ENCODE assay signal across 1 cellular context in the genomic region with DNA sequence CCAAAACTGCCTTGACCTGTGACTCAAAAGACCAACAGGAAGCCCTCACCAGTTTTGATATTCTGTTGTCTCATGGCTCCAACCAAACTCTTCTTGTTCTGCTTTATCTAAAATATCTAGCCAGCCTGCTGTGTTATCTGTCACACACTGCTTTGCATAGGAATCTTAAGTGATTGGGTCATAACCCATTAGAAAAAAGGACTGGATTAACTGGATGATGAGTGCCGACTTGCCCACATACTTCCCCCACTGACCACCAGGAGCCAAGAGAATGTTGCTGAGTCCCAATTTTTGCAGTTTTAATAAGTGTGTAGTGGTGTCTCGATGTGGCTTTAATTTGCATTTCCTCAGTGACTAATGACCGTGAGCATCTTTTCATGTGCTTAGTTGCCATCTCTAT.
TF ChIP-seq lines count a peak whose summit lies in the region.

No MANE protein-coding gene starts in this region.

TF ChIP-seq in K562, 482 proteins besides CTCF, POLR2A, EP300 and RAD21:
- TF ChIP-seq GATA2 (CRISPR knock-in tag; IDR thresholded peaks at IDR 0.05), result no peak
- no peak for TF ChIP-seq IFI16 (CRISPR knock-in tag; IDR thresholded peaks at IDR 0.05)
- TF ChIP-seq, protein P1, sequence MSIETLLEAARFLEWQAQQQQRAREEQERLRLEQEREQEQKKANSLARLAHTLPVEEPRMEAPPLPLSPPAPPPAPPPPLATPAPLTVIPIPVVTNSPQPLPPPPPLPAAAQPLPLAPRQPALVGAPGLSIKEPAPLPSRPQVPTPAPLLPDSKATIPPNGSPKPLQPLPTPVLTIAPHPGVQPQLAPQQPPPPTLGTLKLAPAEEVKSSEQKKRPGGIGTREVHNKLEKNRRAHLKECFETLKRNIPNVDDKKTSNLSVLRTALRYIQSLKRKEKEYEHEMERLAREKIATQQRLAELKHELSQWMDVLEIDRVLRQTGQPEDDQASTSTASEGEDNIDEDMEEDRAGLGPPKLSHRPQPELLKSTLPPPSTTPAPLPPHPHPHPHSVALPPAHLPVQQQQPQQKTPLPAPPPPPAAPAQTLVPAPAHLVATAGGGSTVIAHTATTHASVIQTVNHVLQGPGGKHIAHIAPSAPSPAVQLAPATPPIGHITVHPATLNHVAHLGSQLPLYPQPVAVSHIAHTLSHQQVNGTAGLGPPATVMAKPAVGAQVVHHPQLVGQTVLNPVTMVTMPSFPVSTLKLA (conservative IDR thresholded peaks at IDR 0.05), result no peak
- TF ChIP-seq CBFA2T3 (IDR thresholded peaks at IDR 0.05), result peak; percentile 47
- no peak for TF ChIP-seq POLR3G (IDR thresholded peaks at IDR 0.05; ENCODE audit: extremely low read depth, insufficient read length, insufficient replicate concordance)
- no peak for TF ChIP-seq VEZF1 (CRISPR knock-in tag; IDR thresholded peaks at IDR 0.05)
- TF ChIP-seq ATF7 (IDR thresholded peaks at IDR 0.05), result no peak
- peak; percentile 42; the same call in 1 of the 2 replicates for TF ChIP-seq TAL1 (IDR thresholded peaks at IDR 0.05)
- no peak for TF ChIP-seq HOXB6 (CRISPR knock-in tag; IDR thresholded peaks at IDR 0.05; ENCODE audit: borderline replicate concordance)
- peak; percentile 78 for TF ChIP-seq TEAD4 (IDR thresholded peaks at IDR 0.05; ENCODE audit: low read length)
- TF ChIP-seq TEAD4 (CRISPR knock-in tag; IDR thresholded peaks at IDR 0.05; ENCODE audit: borderline replicate concordance), result no peak
- TF ChIP-seq GTF2A2 (tag; IDR thresholded peaks at IDR 0.05), result no peak
- no peak for TF ChIP-seq GABPB2 (CRISPR knock-in tag; conservative IDR thresholded peaks at IDR 0.05)
- TF ChIP-seq ARID4B (CRISPR knock-in tag; IDR thresholded peaks at IDR 0.05), result no peak
- no peak for TF ChIP-seq HEY1 (CRISPR knock-in tag; IDR thresholded peaks at IDR 0.05; ENCODE audit: borderline replicate concordance)
- TF ChIP-seq, protein P2, sequence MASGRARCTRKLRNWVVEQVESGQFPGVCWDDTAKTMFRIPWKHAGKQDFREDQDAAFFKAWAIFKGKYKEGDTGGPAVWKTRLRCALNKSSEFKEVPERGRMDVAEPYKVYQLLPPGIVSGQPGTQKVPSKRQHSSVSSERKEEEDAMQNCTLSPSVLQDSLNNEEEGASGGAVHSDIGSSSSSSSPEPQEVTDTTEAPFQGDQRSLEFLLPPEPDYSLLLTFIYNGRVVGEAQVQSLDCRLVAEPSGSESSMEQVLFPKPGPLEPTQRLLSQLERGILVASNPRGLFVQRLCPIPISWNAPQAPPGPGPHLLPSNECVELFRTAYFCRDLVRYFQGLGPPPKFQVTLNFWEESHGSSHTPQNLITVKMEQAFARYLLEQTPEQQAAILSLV (tag; IDR thresholded peaks at IDR 0.05), result no peak
- peak; percentile 26; the same call in 1 of the 2 replicates for TF ChIP-seq C11orf30 (IDR thresholded peaks at IDR 0.05; ENCODE audit: low read depth)
- no peak for TF ChIP-seq ZNF143 (CRISPR knock-in tag; IDR thresholded peaks at IDR 0.05)
- 0 out of 4 replicates have a peak, but pooled peaks of 1 of the 2 experiments have one; percentile 22 for TF ChIP-seq TEAD1 (CRISPR knock-in tag; IDR thresholded peaks at IDR 0.05)
- TF ChIP-seq CUX1 (CRISPR knock-in tag; IDR thresholded peaks at IDR 0.05), result no peak
- no peak for TF ChIP-seq FOS (IDR thresholded peaks at IDR 0.05; ENCODE audit: extremely low read depth, insufficient read length)
- TF ChIP-seq ZFP36 (IDR thresholded peaks at IDR 0.05; ENCODE audit: low read depth, low read length, partially characterized antibody), result no peak
- TF ChIP-seq DPF2 (IDR thresholded peaks at IDR 0.05), result no peak
- TF ChIP-seq ELF4 (CRISPR knock-in tag; IDR thresholded peaks at IDR 0.05), result no peak
- no peak for TF ChIP-seq HDAC8 (tag; IDR thresholded peaks at IDR 0.05)
- no peak for TF ChIP-seq MEIS2 (IDR thresholded peaks at IDR 0.05; ENCODE audit: partially characterized antibody)
- no peak for TF ChIP-seq CTBP1 (IDR thresholded peaks at IDR 0.05; ENCODE audit: borderline replicate concordance)
- TF ChIP-seq SP1 (CRISPR knock-in tag; IDR thresholded peaks at IDR 0.05), result no peak
- no peak for TF ChIP-seq POLR2H (tag; IDR thresholded peaks at IDR 0.05; ENCODE audit: low read depth)
- peak; percentile 18; the same call in 1 of the 2 replicates for TF ChIP-seq ARID1B (IDR thresholded peaks at IDR 0.05)
- peak; percentile 31; the same call in 1 of the 2 replicates for TF ChIP-seq ZNF316 (IDR thresholded peaks at IDR 0.05)
- no peak for TF ChIP-seq ZFX (CRISPR knock-in tag; IDR thresholded peaks at IDR 0.05)
- peak in 1 of 2 experiments; percentile 46; a peak in 2 of 4 replicates for TF ChIP-seq KDM1A (IDR thresholded peaks at IDR 0.05)
- no peak for TF ChIP-seq POLR2G (IDR thresholded peaks at IDR 0.05; ENCODE audit: low read depth, low read length)
- TF ChIP-seq RBM25 (IDR thresholded peaks at IDR 0.05; ENCODE audit: low read depth, low read length, severe bottlenecking), result no peak
- no peak for TF ChIP-seq ZNF133 (CRISPR knock-in tag; IDR thresholded peaks at IDR 0.05)
- TF ChIP-seq ZNF263 (CRISPR knock-in tag; IDR thresholded peaks at IDR 0.05; ENCODE audit: borderline replicate concordance), result no peak
- no peak for TF ChIP-seq NCOA1 (IDR thresholded peaks at IDR 0.05; ENCODE audit: low read depth)
- TF ChIP-seq SMARCA5 (IDR thresholded peaks at IDR 0.05), result no peak
- peak; percentile 47; the same call in 1 of the 2 replicates for TF ChIP-seq FOSL1 (tag; conservative IDR thresholded peaks at IDR 0.05)
- TF ChIP-seq MAZ (CRISPR knock-in tag; conservative IDR thresholded peaks at IDR 0.05 in 1 of 2, IDR thresholded peaks at IDR 0.05 in 1 of 2), result no peak
- TF ChIP-seq, protein P3, sequence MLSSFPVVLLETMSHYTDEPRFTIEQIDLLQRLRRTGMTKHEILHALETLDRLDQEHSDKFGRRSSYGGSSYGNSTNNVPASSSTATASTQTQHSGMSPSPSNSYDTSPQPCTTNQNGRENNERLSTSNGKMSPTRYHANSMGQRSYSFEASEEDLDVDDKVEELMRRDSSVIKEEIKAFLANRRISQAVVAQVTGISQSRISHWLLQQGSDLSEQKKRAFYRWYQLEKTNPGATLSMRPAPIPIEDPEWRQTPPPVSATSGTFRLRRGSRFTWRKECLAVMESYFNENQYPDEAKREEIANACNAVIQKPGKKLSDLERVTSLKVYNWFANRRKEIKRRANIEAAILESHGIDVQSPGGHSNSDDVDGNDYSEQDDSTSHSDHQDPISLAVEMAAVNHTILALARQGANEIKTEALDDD (IDR thresholded peaks at IDR 0.05), result peak; percentile 75; the same call in 1 of the 2 replicates
- TF ChIP-seq KAT7 (CRISPR knock-in tag; IDR thresholded peaks at IDR 0.05; ENCODE audit: borderline replicate concordance), result no peak
- no peak for TF ChIP-seq PTRF (tag; IDR thresholded peaks at IDR 0.05)
- TF ChIP-seq ETV1 (tag; conservative IDR thresholded peaks at IDR 0.05; ENCODE audit: low read depth), result no peak
- no peak for TF ChIP-seq TCFL5 (CRISPR knock-in tag; conservative IDR thresholded peaks at IDR 0.05)
- TF ChIP-seq NCOA2 (IDR thresholded peaks at IDR 0.05; ENCODE audit: partially characterized antibody in 2 of 2), result no peak
- TF ChIP-seq CBFA2T2 (conservative IDR thresholded peaks at IDR 0.05), result peak; percentile 31; the same call in 1 of the 2 replicates
